In genomic region chr9:93533863-93534262, GRCh38 we compare ENCODE assay signal across 19 cellular contexts. TPM values are rescaled to one million over a fixed set of nuclear protein-coding genes. Genes with fewer than 3 reads are reported as not detected.
DNase-seq lines count a peak whose midpoint lies in the region; ATAC-seq and TF ChIP-seq lines count a peak whose summit lies in the region.
"Had no signal": no experiment of that assay in that cellular context is flagged by ENCODE, and none has a peak within 500 bp of the region (broad histone marks: within the 10 kb centered on the region; RNA-seq: fewer than 3 reads in every experiment).

No MANE protein-coding gene starts in this region.

- no peak overlapping the region for H3K4me3 Mint-ChIP-seq in stimulated activated naive CD8-positive, alpha-beta T cell treated with anti-CD3 and anti-CD28 coated beads, Interleukin-15, Interleukin-2, amounts not matched to agents 100 ng/mL and 50 ng/mL, for 24 hours
- H3K4me3 Mint-ChIP-seq: activated naive CD8-positive, alpha-beta T cell treated with anti-CD3 and anti-CD28 coated beads, Interleukin-2, amount 10 ng/mL, durations not matched to agents 7 days and 5 days had no signal

- H3K4me2 ChIP-seq in OCI-LY1 (ENCODE audit: low read length) (no peak overlapping the region), neuronal stem cell (ENCODE audit: insufficient read depth, low read length, poor library complexity, severe bottlenecking) (no peak overlapping the region)

- H2BK120ac ChIP-seq in neuronal stem cell (ENCODE audit: low read depth, low read length), result no peak overlapping the region

- ATAC-seq in stimulated activated naive CD8-positive, alpha-beta T cell treated with anti-CD3 and anti-CD28 coated beads, Interleukin-15, Interleukin-2, amounts not matched to agents 100 U/mL and 50 U/mL, for 24 hours, result no peak
- ATAC-seq in GM19452 (IDR thresholded peaks at IDR 0.05; ENCODE audit: unreplicated experiment), result no peak

- peak; percentile 21; the same call in 1 of the 2 replicates for TF ChIP-seq CTCF in OCI-LY1 (IDR thresholded peaks at IDR 0.05; ENCODE audit: low read length)

- no peaks in the 10 kb centered on the region for H3K79me2 ChIP-seq in OCI-LY1 (ENCODE audit: insufficient read depth, low read length)

- no peaks in the 10 kb centered on the region for H3F3A ChIP-seq in OCI-LY1 (ENCODE audit: insufficient read depth, low read length)

- no peak overlapping the region for H3K14ac ChIP-seq in neuronal stem cell (ENCODE audit: low read length)

- H2BK5ac ChIP-seq in neuronal stem cell (ENCODE audit: low read length), result no peak overlapping the region

- no peak overlapping the region for H3K9ac ChIP-seq in OCI-LY1 (ENCODE audit: low read length)
- no peak overlapping the region for H3K9ac ChIP-seq in neuronal stem cell (ENCODE audit: low read depth, low read length, poor library complexity)
- H3K9ac ChIP-seq: GM23248 had no signal

- H2BK12ac ChIP-seq in neuronal stem cell (ENCODE audit: low read length), result no peak overlapping the region

- no peaks in the 10 kb centered on the region for H3K9me3 Mint-ChIP-seq in stimulated activated naive CD8-positive, alpha-beta T cell treated with anti-CD3 and anti-CD28 coated beads, Interleukin-15, Interleukin-2, amounts not matched to agents 100 ng/mL and 50 ng/mL, for 24 hours
- H3K9me3 Mint-ChIP-seq: activated naive CD8-positive, alpha-beta T cell treated with anti-CD3 and anti-CD28 coated beads, Interleukin-2, amount 10 ng/mL, durations not matched to agents 7 days and 5 days; activated T-helper 2 cell treated with anti-CD3 and anti-CD28 coated beads, Interferon-gamma antibody, Interleukin-2, Interleukin-4, amounts not matched to agents 10 μg/mL and 5 μg/mL and 100 μg/mL, durations not matched to agents 14 hours and 24 hours and 36 hours had no signal

- no peak overlapping the region for H3K18ac ChIP-seq in neuronal stem cell (ENCODE audit: low read length)

- H3K36me3 ChIP-seq in OCI-LY1 (ENCODE audit: insufficient read depth, low read length) (peaks cover 96% of the 10 kb centered on the region), neuronal stem cell (replicated peaks in 1 of 2; ENCODE audit: control insufficient read depth in 2 of 2, insufficient read depth in 2 of 2, low read length in 2 of 2) (peaks cover 15 to 93% of the 10 kb centered on the region in 2 donors)

- no peak overlapping the region for H2BK15ac ChIP-seq in neuronal stem cell (ENCODE audit: low read length)

- no peaks in the 10 kb centered on the region for H3K9me2 ChIP-seq in OCI-LY1 (ENCODE audit: low read depth, low read length)

- DNase-seq in stimulated activated naive CD8-positive, alpha-beta T cell treated with anti-CD3 and anti-CD28 coated beads, Interleukin-15, Interleukin-2, amounts not matched to agents 100 U/mL and 50 U/mL, for 24 hours, result no peak
- DNase-seq in iPS-NIHi11 (ENCODE audit: low spot score), result peak; percentile 42
- DNase-seq in neuronal stem cell (ENCODE audit: low spot score), result no peak
- no peak for DNase-seq in stimulated activated CD4-positive, alpha-beta T cell treated with anti-CD3 and anti-CD28 coated beads, Interleukin-2, amount 100 ng/mL, for 24 hours
- DNase-seq in NCI-H2196 treated with DMSO at 0.1 percent for 48 hours (lab: John Stamatoyannopoulos, UW; ENCODE audit: unreplicated experiment), result no peak
- DNase-seq: ACHN; activated CD4-positive, alpha-beta T cell treated with anti-CD3 and anti-CD28 coated beads, Interleukin-2, amount 50 U/mL, for 4 hours; activated CD8-positive, alpha-beta memory T cell treated with anti-CD3 and anti-CD28 coated beads, Interleukin-2, amount 50 U/mL, for 48 hours; activated naive CD8-positive, alpha-beta T cell treated with anti-CD3 and anti-CD28 coated beads, Interleukin-2, amount 10 ng/mL, durations not matched to agents 7 days and 5 days; caudate nucleus; GM23248; mammary epithelial cell; NCI-H1092; NCI-H187 treated with DMSO at 0.1 percent for 48 hours; RPMI8226 had no signal

- H3K4me1 ChIP-seq in OCI-LY1 (ENCODE audit: insufficient read depth, low read length, severe bottlenecking), result peaks cover 10% of the 10 kb centered on the region
- no peaks in the 10 kb centered on the region for H3K4me1 ChIP-seq in neuronal stem cell (ENCODE audit: control insufficient read depth in 2 of 2, insufficient read depth in 1 of 2, low read depth in 1 of 2, low read length in 2 of 2)

- no peak overlapping the region for H2AK5ac ChIP-seq in neuronal stem cell (ENCODE audit: low read depth, low read length)

- H3K27me3 ChIP-seq in OCI-LY1 (ENCODE audit: insufficient read depth, low read length), result no peaks in the 10 kb centered on the region
- H3K27me3 ChIP-seq in neuronal stem cell (ENCODE audit: control insufficient read depth in 3 of 3, insufficient read depth in 3 of 3, low read depth in 1 of 3, low read length in 3 of 3), result no peaks in the 10 kb centered on the region

- H3K27ac ChIP-seq in OCI-LY1 (ENCODE audit: low read depth, low read length, poor library complexity, severe bottlenecking) (no peak overlapping the region), neuronal stem cell (replicated peaks; ENCODE audit: low read length) (no peak overlapping the region)
- H3K27ac ChIP-seq: GM23248 had no signal

- H3K27me3 Mint-ChIP-seq in stimulated activated naive CD8-positive, alpha-beta T cell treated with anti-CD3 and anti-CD28 coated beads, Interleukin-15, Interleukin-2, amounts not matched to agents 100 ng/mL and 50 ng/mL, for 24 hours, result no peaks in the 10 kb centered on the region
- H3K27me3 Mint-ChIP-seq: activated naive CD8-positive, alpha-beta T cell treated with anti-CD3 and anti-CD28 coated beads, Interleukin-2, amount 10 ng/mL, durations not matched to agents 7 days and 5 days had no signal

- peaks cover 78% of the 10 kb centered on the region for H3K36me3 Mint-ChIP-seq in stimulated activated naive CD8-positive, alpha-beta T cell treated with anti-CD3 and anti-CD28 coated beads, Interleukin-15, Interleukin-2, amounts not matched to agents 100 ng/mL and 50 ng/mL, for 24 hours (ENCODE audit: low read depth)

- no peak overlapping the region for H3K4ac ChIP-seq in neuronal stem cell (ENCODE audit: low read length)

- H3K9me3 ChIP-seq in OCI-LY1 (ENCODE audit: low read length) (no peaks in the 10 kb centered on the region), neuronal stem cell (replicated peaks in 1 of 2; ENCODE audit: control insufficient read depth in 2 of 2, insufficient read depth in 1 of 2, low read depth in 1 of 2, low read length in 2 of 2) (no peaks in the 10 kb centered on the region)

- H2AFZ ChIP-seq in OCI-LY1 (ENCODE audit: low read length) (no peak overlapping the region), neuronal stem cell (ENCODE audit: low read length) (no peak overlapping the region)
- H2AFZ ChIP-seq: GM23248 had no signal

- H3K4me3 ChIP-seq in OCI-LY1 (ENCODE audit: low read depth, low read length, poor library complexity, severe bottlenecking) (no peak overlapping the region), neuronal stem cell (ENCODE audit: low read length in 2 of 2) (no peak overlapping the region)
- H3K4me3 ChIP-seq: GM23248 had no signal

- no peak overlapping the region for H3K23ac ChIP-seq in neuronal stem cell (ENCODE audit: low read depth, low read length, poor library complexity)

- H4K20me1 ChIP-seq in OCI-LY1 (ENCODE audit: insufficient read depth, low read length), result no peaks in the 10 kb centered on the region

- H4K91ac ChIP-seq in neuronal stem cell (ENCODE audit: low read depth, low read length, poor library complexity), result no peak overlapping the region

- no peaks in the 10 kb centered on the region for H3K79me1 ChIP-seq in neuronal stem cell (ENCODE audit: low read depth, low read length)

- no peaks in the 10 kb centered on the region for H3K4me1 Mint-ChIP-seq in stimulated activated naive CD8-positive, alpha-beta T cell treated with anti-CD3 and anti-CD28 coated beads, Interleukin-15, Interleukin-2, amounts not matched to agents 100 ng/mL and 50 ng/mL, for 24 hours (ENCODE audit: low read depth)

- peak overlapping the region; percentile 22 for H3K27ac Mint-ChIP-seq in stimulated activated naive CD8-positive, alpha-beta T cell treated with anti-CD3 and anti-CD28 coated beads, Interleukin-15, Interleukin-2, amounts not matched to agents 100 ng/mL and 50 ng/mL, for 24 hours

- no CpG with 5 or more reads among the region's 8 CpGs for WGBS in neuronal stem cell (ENCODE audit: extremely low coverage in 2 of 2, insufficient read length in 2 of 2, insufficient replicate concordance in 1 of 2), 2 donors

- no peak overlapping the region for H4K8ac ChIP-seq in neuronal stem cell (ENCODE audit: low read depth, low read length)

RNA-seq across cellular contexts. Expression of gene PHF2, which starts 42.5 kb away (rescaled TPM):
- 19.9 TPM for polyA plus RNA-seq in neuronal stem cell (2013, experiment 1 of 2)
- 19.8 TPM for polyA plus RNA-seq in neuronal stem cell (2013, experiment 2 of 2)
